In genomic region chr9:131624636-131625241, GRCh38 we compare ENCODE assay signal across 10 cellular contexts.
DNase-seq lines count a peak whose midpoint lies in the region; ATAC-seq and TF ChIP-seq lines count a peak whose summit lies in the region.
"Had no signal": no experiment of that assay in that cellular context is flagged by ENCODE, and none has a peak within 500 bp of the region (broad histone marks: within the 10 kb centered on the region; RNA-seq: fewer than 3 reads in every experiment).

No MANE protein-coding gene starts in this region.

- no peak overlapping the region for H3K4me3 Mint-ChIP-seq in CD8-positive, alpha-beta T cell
- no peak overlapping the region for H3K4me3 Mint-ChIP-seq in central memory CD8-positive, alpha-beta T cell
- H3K4me3 Mint-ChIP-seq in natural killer cell treated with Interleukin-12 subunit alpha and Interleukin-12 subunit beta and Interleukin-15 and Interleukin-18, amount 100 ng/mL, for 72 hours, result no peak overlapping the region
- no peak overlapping the region for H3K4me3 Mint-ChIP-seq in endothelial cell (ENCODE audit: unreplicated experiment)

- no peak overlapping the region for H3K27ac ChIP-seq in CD8-positive, alpha-beta T cell (ENCODE audit: low read depth, low read length)

- no peaks in the 10 kb centered on the region for H3K9me3 ChIP-seq in CD8-positive, alpha-beta T cell (ENCODE audit: low read length)

- H3K4me1 Mint-ChIP-seq in CD8-positive, alpha-beta T cell (ENCODE audit: low read depth), result peaks cover 30% of the 10 kb centered on the region
- H3K4me1 Mint-ChIP-seq in central memory CD8-positive, alpha-beta T cell, result peaks cover 49% of the 10 kb centered on the region
- peaks cover 43 to 47% of the 10 kb centered on the region in 2 donors for H3K4me1 Mint-ChIP-seq in natural killer cell treated with Interleukin-12 subunit alpha and Interleukin-12 subunit beta and Interleukin-15 and Interleukin-18, amount 100 ng/mL, for 72 hours (ENCODE audit: low read depth in 2 of 2)
- peaks cover 15% of the 10 kb centered on the region for H3K4me1 Mint-ChIP-seq in endothelial cell (ENCODE audit: unreplicated experiment)

- POLR2A ChIA-PET in CD8-positive, alpha-beta T cell (lab: Charles Lee), result interaction anchor here (1.1 kb wide), 1 partner anchor 90 kb away, joined by 3 read pairs; no protein-coding TSS in a partner anchor

- no peaks in the 10 kb centered on the region for H3K27me3 Mint-ChIP-seq in CD8-positive, alpha-beta T cell (ENCODE audit: low read depth)
- no peaks in the 10 kb centered on the region for H3K27me3 Mint-ChIP-seq in central memory CD8-positive, alpha-beta T cell
- H3K27me3 Mint-ChIP-seq in natural killer cell treated with Interleukin-12 subunit alpha and Interleukin-12 subunit beta and Interleukin-15 and Interleukin-18, amount 100 ng/mL, for 72 hours, result no peaks in the 10 kb centered on the region
- H3K27me3 Mint-ChIP-seq in endothelial cell (ENCODE audit: unreplicated experiment), result peaks cover 7% of the 10 kb centered on the region

- no peak for DNase-seq in CD8-positive, alpha-beta T cell
- DNase-seq in MV-4-11 (lab: John Stamatoyannopoulos, UW) (peak; percentile 31), GOT3 (lab: John Stamatoyannopoulos, UW) (no peak), foreskin melanocyte (no peak), endothelial cell (ENCODE audit: low spot score) (no peak)
- no peak for DNase-seq in central memory CD8-positive, alpha-beta T cell (ENCODE audit: low spot score in 2 of 2)
- no peak for DNase-seq in natural killer cell treated with Interleukin-12 subunit alpha and Interleukin-12 subunit beta and Interleukin-15 and Interleukin-18, amount 100 ng/mL, for 72 hours (ENCODE audit: low spot score)
- DNase-seq: activated CD4-positive, CD25-positive, alpha-beta regulatory T cell treated with anti-CD3 and anti-CD28 coated beads, Interleukin-2, amount 50 U/mL, for 72 hours; stimulated activated CD8-positive, alpha-beta memory T cell treated with anti-CD3 and anti-CD28 coated beads, Interleukin-4, amount 100 ng/mL, for 48 hours had no signal

- intact Hi-C loops in CD8-positive, alpha-beta T cell (cut with DNase I, micrococcal nuclease), result loop anchor here in 1 of 2 experiments (5.0 kb wide), 1 partner anchor 32 kb away; no protein-coding TSS in a partner anchor

- no peak for ATAC-seq in CD8-positive, alpha-beta T cell
- no peak for ATAC-seq in central memory CD8-positive, alpha-beta T cell (replicated peaks; ENCODE audit: extremely low read depth, poor library complexity, severe bottlenecking)
- no peak for ATAC-seq in natural killer cell treated with Interleukin-12 subunit alpha and Interleukin-12 subunit beta and Interleukin-15 and Interleukin-18, amount 100 ng/mL, for 72 hours
- no peak for ATAC-seq in GM18870 (IDR thresholded peaks at IDR 0.05; ENCODE audit: unreplicated experiment)

- CTCF ChIA-PET in CD8-positive, alpha-beta T cell (lab: Charles Lee), result interaction anchor here (1.3 kb wide), 1 partner anchor 138 kb away, joined by 3 read pairs; no protein-coding TSS in a partner anchor

- H3K4me1 ChIP-seq in CD8-positive, alpha-beta T cell (ENCODE audit: insufficient read depth, low read length), result peaks cover 33% of the 10 kb centered on the region

- TF ChIP-seq CTCF in CD8-positive, alpha-beta T cell (IDR thresholded peaks at IDR 0.05), result no peak
- TF ChIP-seq CTCF in endothelial cell (IDR thresholded peaks at IDR 0.05; ENCODE audit: unreplicated experiment), result no peak

- peaks cover 23% of the 10 kb centered on the region for H3K36me3 ChIP-seq in CD8-positive, alpha-beta T cell (ENCODE audit: insufficient read depth, low read length)

- no peaks in the 10 kb centered on the region for H3K27me3 ChIP-seq in CD8-positive, alpha-beta T cell (ENCODE audit: insufficient read depth, low read length)

- H3K36me3 Mint-ChIP-seq in CD8-positive, alpha-beta T cell, result peaks cover 86% of the 10 kb centered on the region
- peaks cover 46% of the 10 kb centered on the region for H3K36me3 Mint-ChIP-seq in central memory CD8-positive, alpha-beta T cell (ENCODE audit: insufficient read depth)
- no peaks in the 10 kb centered on the region for H3K36me3 Mint-ChIP-seq in natural killer cell treated with Interleukin-12 subunit alpha and Interleukin-12 subunit beta and Interleukin-15 and Interleukin-18, amount 100 ng/mL, for 72 hours
- H3K36me3 Mint-ChIP-seq in endothelial cell (ENCODE audit: low read depth, unreplicated experiment), result peaks cover 54% of the 10 kb centered on the region

- peak overlapping the region; percentile 55 for H3K27ac Mint-ChIP-seq in CD8-positive, alpha-beta T cell
- H3K27ac Mint-ChIP-seq in central memory CD8-positive, alpha-beta T cell (ENCODE audit: low read depth), result peak overlapping the region; percentile 46
- peak overlapping the region; percentile 23 to 80 for H3K27ac Mint-ChIP-seq in natural killer cell treated with Interleukin-12 subunit alpha and Interleukin-12 subunit beta and Interleukin-15 and Interleukin-18, amount 100 ng/mL, for 72 hours
- no peak overlapping the region for H3K27ac Mint-ChIP-seq in endothelial cell (ENCODE audit: unreplicated experiment)

- no peak overlapping the region for H3K4me3 ChIP-seq in CD8-positive, alpha-beta T cell (ENCODE audit: low read depth, low read length)

- no peaks in the 10 kb centered on the region for H3K9me3 Mint-ChIP-seq in CD8-positive, alpha-beta T cell
- no peaks in the 10 kb centered on the region for H3K9me3 Mint-ChIP-seq in central memory CD8-positive, alpha-beta T cell
- no peaks in the 10 kb centered on the region for H3K9me3 Mint-ChIP-seq in natural killer cell treated with Interleukin-12 subunit alpha and Interleukin-12 subunit beta and Interleukin-15 and Interleukin-18, amount 100 ng/mL, for 72 hours
- H3K9me3 Mint-ChIP-seq in endothelial cell (ENCODE audit: unreplicated experiment), result no peaks in the 10 kb centered on the region
